In the genomic region with DNA sequence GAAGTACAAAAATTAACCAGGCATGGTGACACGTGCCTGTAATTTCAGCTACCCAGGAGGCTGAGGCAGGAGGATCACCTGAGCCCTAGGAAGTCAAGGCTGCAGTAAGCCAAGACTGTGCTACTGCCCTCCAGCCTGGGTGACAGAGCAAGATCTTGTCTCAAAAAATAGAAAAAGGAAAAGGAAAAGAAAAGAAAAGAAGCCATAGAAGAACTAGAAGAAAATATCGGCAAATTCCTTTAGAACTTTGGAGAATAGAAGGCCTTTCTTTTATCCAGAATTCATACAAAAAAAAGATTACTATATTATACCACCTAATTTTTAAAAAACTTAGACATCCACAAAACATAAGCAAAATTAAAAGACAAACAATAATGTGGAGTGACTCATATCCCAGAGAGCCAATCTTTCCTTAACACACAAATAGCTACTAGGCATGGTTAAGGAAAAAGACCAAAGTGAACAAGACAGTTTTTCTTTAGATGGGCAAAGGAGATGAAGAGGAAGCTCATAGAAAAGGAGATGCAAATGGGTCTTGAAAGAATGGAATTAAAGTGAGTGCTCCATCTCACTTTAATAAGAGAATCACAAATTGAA, we compare ENCODE assay signal across 1 cellular context.
A peak's percentile ranks its signal among the peaks of the same experiment; 100 is the strongest.
TF ChIP-seq lines count a peak whose summit lies in the region.

No MANE protein-coding gene starts in this region.

TF ChIP-seq in K562, 482 proteins besides CTCF, POLR2A, EP300 and RAD21 (continued from another document):
- TF ChIP-seq, protein P1, sequence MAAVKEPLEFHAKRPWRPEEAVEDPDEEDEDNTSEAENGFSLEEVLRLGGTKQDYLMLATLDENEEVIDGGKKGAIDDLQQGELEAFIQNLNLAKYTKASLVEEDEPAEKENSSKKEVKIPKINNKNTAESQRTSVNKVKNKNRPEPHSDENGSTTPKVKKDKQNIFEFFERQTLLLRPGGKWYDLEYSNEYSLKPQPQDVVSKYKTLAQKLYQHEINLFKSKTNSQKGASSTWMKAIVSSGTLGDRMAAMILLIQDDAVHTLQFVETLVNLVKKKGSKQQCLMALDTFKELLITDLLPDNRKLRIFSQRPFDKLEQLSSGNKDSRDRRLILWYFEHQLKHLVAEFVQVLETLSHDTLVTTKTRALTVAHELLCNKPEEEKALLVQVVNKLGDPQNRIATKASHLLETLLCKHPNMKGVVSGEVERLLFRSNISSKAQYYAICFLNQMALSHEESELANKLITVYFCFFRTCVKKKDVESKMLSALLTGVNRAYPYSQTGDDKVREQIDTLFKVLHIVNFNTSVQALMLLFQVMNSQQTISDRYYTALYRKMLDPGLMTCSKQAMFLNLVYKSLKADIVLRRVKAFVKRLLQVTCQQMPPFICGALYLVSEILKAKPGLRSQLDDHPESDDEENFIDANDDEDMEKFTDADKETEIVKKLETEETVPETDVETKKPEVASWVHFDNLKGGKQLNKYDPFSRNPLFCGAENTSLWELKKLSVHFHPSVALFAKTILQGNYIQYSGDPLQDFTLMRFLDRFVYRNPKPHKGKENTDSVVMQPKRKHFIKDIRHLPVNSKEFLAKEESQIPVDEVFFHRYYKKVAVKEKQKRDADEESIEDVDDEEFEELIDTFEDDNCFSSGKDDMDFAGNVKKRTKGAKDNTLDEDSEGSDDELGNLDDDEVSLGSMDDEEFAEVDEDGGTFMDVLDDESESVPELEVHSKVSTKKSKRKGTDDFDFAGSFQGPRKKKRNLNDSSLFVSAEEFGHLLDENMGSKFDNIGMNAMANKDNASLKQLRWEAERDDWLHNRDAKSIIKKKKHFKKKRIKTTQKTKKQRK (IDR thresholded peaks at IDR 0.05; ENCODE audit: borderline replicate concordance, low read depth, low read length) = no peak
- TF ChIP-seq PCBP2 (IDR thresholded peaks at IDR 0.05; ENCODE audit: low read depth, low read length, poor library complexity, severe bottlenecking) = no peak
- no peak for TF ChIP-seq CXXC5 (CRISPR knock-in tag; IDR thresholded peaks at IDR 0.05)
- no peak for TF ChIP-seq ZNF197 (CRISPR knock-in tag; IDR thresholded peaks at IDR 0.05; ENCODE audit: low read depth)
- no peak for TF ChIP-seq LARP7 (IDR thresholded peaks at IDR 0.05)
- no peak for TF ChIP-seq CREB1 (IDR thresholded peaks at IDR 0.05)
- no peak for TF ChIP-seq CREB1 (CRISPR knock-in tag; IDR thresholded peaks at IDR 0.05)
- TF ChIP-seq, protein P2, sequence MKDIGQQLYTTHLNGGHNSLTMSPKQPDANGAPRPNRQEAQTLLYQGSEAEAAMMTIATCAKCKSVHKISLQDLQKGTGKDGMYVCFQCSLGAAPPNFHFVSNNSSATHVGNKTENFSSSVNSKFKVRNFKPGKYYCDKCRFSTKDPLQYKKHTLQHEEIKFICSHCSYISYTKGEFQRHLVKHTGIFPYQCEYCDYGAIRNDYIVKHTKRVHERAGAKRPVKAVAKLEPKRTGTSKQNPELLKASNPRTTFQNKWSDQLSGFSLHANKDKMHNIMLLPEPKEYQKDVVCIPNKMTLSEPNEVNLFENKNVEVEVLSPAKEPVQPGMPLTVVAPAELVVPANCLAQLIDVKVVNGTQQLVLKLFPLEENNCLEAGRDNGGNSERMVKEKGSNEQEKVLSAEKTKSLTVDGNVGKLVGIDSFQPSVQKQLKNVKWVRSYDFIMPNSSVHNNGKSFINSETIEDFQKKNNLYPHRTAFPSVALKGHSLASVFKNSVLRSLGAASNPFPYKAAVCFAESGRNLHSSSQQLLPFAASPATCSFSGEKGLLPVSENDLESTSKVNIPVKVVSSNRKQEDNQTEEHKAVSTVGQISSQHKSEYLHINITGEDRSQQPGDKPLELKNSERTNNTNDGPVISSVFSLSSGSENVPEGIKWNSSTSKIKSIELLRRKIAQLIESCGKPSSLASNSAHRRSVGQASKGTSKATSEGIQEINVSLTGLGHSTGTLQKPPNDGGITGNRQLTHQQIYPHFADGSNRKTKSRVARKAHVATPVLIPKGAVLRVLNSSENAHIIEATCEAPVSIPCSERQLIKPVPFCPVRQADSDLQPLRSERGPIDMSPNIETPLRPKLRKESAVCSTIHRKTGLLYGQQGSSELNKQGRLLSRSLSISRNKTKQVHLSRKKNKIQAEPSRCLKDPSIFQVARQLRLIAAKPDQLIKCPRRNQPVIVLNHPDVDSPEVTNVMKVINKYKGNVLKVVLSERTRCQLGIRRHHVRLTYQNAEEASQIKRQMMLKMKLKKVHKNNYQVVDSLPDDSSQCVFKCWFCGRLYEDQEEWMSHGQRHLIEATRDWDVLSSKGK (CRISPR knock-in tag; IDR thresholded peaks at IDR 0.05) = no peak
- peak; percentile 100 for TF ChIP-seq ZNF583 (CRISPR knock-in tag; IDR thresholded peaks at IDR 0.05)
- TF ChIP-seq, protein P3, sequence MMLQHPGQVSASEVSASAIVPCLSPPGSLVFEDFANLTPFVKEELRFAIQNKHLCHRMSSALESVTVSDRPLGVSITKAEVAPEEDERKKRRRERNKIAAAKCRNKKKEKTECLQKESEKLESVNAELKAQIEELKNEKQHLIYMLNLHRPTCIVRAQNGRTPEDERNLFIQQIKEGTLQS (IDR thresholded peaks at IDR 0.05) = peak; percentile 40; the same call in 1 of the 2 replicates
- TF ChIP-seq, protein P3 (CRISPR knock-in tag; conservative IDR thresholded peaks at IDR 0.05) = no peak
- TF ChIP-seq ZNF224 (CRISPR knock-in tag; IDR thresholded peaks at IDR 0.05) = no peak
- no peak for TF ChIP-seq FIP1L1 (IDR thresholded peaks at IDR 0.05; ENCODE audit: low read depth, low read length, poor library complexity, severe bottlenecking)
- TF ChIP-seq, protein P4, sequence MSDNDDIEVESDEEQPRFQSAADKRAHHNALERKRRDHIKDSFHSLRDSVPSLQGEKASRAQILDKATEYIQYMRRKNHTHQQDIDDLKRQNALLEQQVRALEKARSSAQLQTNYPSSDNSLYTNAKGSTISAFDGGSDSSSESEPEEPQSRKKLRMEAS (CRISPR knock-in tag; IDR thresholded peaks at IDR 0.05) = no peak
- no peak for TF ChIP-seq CHD2 (IDR thresholded peaks at IDR 0.05; ENCODE audit: low read depth, low read length)
- TF ChIP-seq KDM2B (CRISPR knock-in tag; IDR thresholded peaks at IDR 0.05) = no peak
- TF ChIP-seq, protein P5, sequence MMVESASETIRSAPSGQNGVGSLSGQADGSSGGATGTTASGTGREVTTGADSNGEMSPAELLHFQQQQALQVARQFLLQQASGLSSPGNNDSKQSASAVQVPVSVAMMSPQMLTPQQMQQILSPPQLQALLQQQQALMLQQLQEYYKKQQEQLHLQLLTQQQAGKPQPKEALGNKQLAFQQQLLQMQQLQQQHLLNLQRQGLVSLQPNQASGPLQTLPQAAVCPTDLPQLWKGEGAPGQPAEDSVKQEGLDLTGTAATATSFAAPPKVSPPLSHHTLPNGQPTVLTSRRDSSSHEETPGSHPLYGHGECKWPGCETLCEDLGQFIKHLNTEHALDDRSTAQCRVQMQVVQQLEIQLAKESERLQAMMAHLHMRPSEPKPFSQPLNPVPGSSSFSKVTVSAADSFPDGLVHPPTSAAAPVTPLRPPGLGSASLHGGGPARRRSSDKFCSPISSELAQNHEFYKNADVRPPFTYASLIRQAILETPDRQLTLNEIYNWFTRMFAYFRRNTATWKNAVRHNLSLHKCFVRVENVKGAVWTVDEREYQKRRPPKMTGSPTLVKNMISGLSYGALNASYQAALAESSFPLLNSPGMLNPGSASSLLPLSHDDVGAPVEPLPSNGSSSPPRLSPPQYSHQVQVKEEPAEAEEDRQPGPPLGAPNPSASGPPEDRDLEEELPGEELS (CRISPR knock-in tag; IDR thresholded peaks at IDR 0.05; ENCODE audit: borderline replicate concordance) = no peak
- TF ChIP-seq ZNF347 (CRISPR knock-in tag; IDR thresholded peaks at IDR 0.05; ENCODE audit: low read depth) = no peak
- TF ChIP-seq NR4A1 (CRISPR knock-in tag; IDR thresholded peaks at IDR 0.05) = no peak
- no peak for TF ChIP-seq NR4A1 (tag; IDR thresholded peaks at IDR 0.05)
- TF ChIP-seq, protein P6, sequence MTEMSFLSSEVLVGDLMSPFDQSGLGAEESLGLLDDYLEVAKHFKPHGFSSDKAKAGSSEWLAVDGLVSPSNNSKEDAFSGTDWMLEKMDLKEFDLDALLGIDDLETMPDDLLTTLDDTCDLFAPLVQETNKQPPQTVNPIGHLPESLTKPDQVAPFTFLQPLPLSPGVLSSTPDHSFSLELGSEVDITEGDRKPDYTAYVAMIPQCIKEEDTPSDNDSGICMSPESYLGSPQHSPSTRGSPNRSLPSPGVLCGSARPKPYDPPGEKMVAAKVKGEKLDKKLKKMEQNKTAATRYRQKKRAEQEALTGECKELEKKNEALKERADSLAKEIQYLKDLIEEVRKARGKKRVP (CRISPR knock-in tag; IDR thresholded peaks at IDR 0.05) = no peak
- TF ChIP-seq, protein P7, sequence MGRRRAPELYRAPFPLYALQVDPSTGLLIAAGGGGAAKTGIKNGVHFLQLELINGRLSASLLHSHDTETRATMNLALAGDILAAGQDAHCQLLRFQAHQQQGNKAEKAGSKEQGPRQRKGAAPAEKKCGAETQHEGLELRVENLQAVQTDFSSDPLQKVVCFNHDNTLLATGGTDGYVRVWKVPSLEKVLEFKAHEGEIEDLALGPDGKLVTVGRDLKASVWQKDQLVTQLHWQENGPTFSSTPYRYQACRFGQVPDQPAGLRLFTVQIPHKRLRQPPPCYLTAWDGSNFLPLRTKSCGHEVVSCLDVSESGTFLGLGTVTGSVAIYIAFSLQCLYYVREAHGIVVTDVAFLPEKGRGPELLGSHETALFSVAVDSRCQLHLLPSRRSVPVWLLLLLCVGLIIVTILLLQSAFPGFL (CRISPR knock-in tag; IDR thresholded peaks at IDR 0.05) = no peak
- 0 out of 2 replicates have a peak, but pooled peaks have one; percentile 40 for TF ChIP-seq DPF2 (IDR thresholded peaks at IDR 0.05)
